ENCODE assay signal across 13 cellular contexts in the genomic region with DNA sequence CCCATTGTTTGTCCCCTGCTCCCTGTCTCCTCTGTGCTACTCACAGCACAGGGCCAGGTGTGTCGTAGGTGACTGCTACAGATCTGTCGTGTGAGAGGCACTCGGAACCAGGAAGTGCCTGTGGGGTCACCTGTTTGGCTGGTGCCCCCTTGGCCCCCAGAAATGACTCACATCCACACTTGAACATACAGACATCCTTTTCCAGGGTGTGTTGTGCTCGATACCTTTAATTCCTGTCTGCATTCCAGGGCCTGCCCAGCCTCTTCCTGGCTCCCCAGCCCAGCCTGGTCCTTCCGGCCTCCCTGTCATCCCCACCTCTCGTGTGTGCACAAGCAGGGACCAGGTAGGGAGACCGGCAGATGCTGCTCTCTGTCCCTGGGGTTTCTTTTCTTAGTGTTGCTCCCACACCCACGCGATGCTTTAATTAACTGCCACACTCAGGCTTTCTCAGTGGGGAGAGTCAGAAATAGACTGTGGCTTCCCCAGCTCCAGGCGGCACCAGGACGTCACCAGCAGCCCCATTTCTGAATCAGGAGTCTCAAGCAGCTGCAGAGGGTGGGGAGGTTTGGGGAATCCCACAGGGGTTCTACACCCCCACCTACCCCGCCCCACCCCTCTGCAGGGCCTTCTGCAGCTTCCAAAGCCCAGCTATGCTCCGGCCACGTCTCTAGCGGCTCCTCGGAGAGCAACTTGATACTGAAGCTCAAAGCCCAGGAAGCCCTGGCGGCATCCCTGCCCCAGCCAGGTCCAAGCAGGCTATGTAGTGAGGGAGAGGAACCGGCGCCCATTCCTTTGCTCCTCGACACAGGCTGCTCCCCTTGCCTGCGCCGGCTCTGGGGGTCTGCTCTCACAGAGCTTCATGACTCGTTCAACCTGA.
DNase-seq lines count a peak whose midpoint lies in the region; ATAC-seq, FAIRE-seq and TF ChIP-seq lines count a peak whose summit lies in the region.
"Had no signal": no experiment of that assay in that cellular context is flagged by ENCODE, and none has a peak within 500 bp of the region (broad histone marks: within the 10 kb centered on the region; RNA-seq: fewer than 3 reads in every experiment).

No MANE protein-coding gene starts in this region.

- no peaks in the 10 kb centered on the region for H3K9me3 ChIP-seq in BLaER1 treated with 17β-estradiol and CSF1 and Interleukin-3, amounts not matched to agents 10 nM and 100 nM (replicated peaks in 1 of 11)
- H3K9me3 ChIP-seq in RWPE2 (ENCODE audit: severe bottlenecking) (no peaks in the 10 kb centered on the region), lower lobe of right lung (no peaks in the 10 kb centered on the region), psoas muscle (no peaks in the 10 kb centered on the region)
- H3K9me3 ChIP-seq: thoracic aorta had no signal

- peaks cover 0 to 100% (median 83%) of the 10 kb centered on the region in 11 experiments; a peak in 16 of 22 replicates for H4K20me1 ChIP-seq in BLaER1 treated with 17β-estradiol and CSF1 and Interleukin-3, amounts not matched to agents 10 nM and 100 nM

- peaks cover 6% of the 10 kb centered on the region for H3K27me3 Mint-ChIP-seq in HFFc6 (ENCODE audit: insufficient read depth)

- H3K27me3 ChIP-seq in BLaER1 treated with 17β-estradiol and CSF1 and Interleukin-3, amounts not matched to agents 10 nM and 100 nM, result no peaks in the 10 kb centered on the region
- H3K27me3 ChIP-seq in RWPE2 (ENCODE audit: insufficient read depth, poor library complexity, severe bottlenecking), result no peaks in the 10 kb centered on the region
- H3K27me3 ChIP-seq in lower lobe of right lung (ENCODE audit: low read depth), result no peaks in the 10 kb centered on the region
- peaks cover 0 to 39% (median 4%) of the 10 kb centered on the region in 3 donors for H3K27me3 ChIP-seq in psoas muscle (ENCODE audit: insufficient read depth in 3 of 3, low read length in 2 of 3)

- H3K9ac ChIP-seq in BLaER1 treated with 17β-estradiol and CSF1 and Interleukin-3, amounts not matched to agents 10 nM and 100 nM, result peak overlapping the region in 2 of 11 experiments; percentile 0 to 30; a peak in 5 of 22 replicates

- no peak overlapping the region for H3K27ac Mint-ChIP-seq in HFFc6
- H3K27ac Mint-ChIP-seq: activated CD4-positive, alpha-beta T cell treated with anti-CD3 and anti-CD28 coated beads for 36 hours had no signal

- DNase-seq in GM12891 (ENCODE audit: insufficient read length, low spot score) (no peak), RWPE2 (ENCODE audit: low spot score) (peak; percentile 97), lower lobe of right lung (peak; percentile 60), NCI-H2171 (lab: John Stamatoyannopoulos, UW) (no peak), HFFc6 (no peak), psoas muscle (no peak)
- DNase-seq: activated CD4-positive, alpha-beta T cell treated with anti-CD3 and anti-CD28 coated beads for 36 hours; activated naive CD4-positive, alpha-beta T cell treated with Interleukin-2 at 50 U/mL for 16 hours; NCI-H1930 had no signal

- H3K4me3 Mint-ChIP-seq in HFFc6, result no peak overlapping the region
- H3K4me3 Mint-ChIP-seq: activated CD4-positive, alpha-beta T cell treated with anti-CD3 and anti-CD28 coated beads for 36 hours had no signal

- peaks cover 36% of the 10 kb centered on the region for H3K9me3 Mint-ChIP-seq in HFFc6

- no peak overlapping the region for H3K4me3 ChIP-seq in BLaER1 treated with 17β-estradiol and CSF1 and Interleukin-3, amounts not matched to agents 10 nM and 100 nM
- H3K4me3 ChIP-seq in RWPE2 (ENCODE audit: severe bottlenecking) (peak overlapping the region; percentile 12), lower lobe of right lung (no peak overlapping the region), psoas muscle (no peak overlapping the region)
- H3K4me3 ChIP-seq: thoracic aorta had no signal

- no peak for FAIRE-seq in GM12891 (lab: Jason Lieb, UNC)

- 35 to 53% (median 53%) methylated on average over 23 of the region's 23 CpGs for WGBS in psoas muscle, 3 donors

- peak; percentile 66 for ATAC-seq in RWPE2 (ENCODE audit: low read depth)
- ATAC-seq in lower lobe of right lung, result peak; percentile 72 to 73
- no peak for ATAC-seq in psoas muscle
- no peak for ATAC-seq in HG03354 (IDR thresholded peaks at IDR 0.05; ENCODE audit: poor library complexity, severe bottlenecking, unreplicated experiment)
- ATAC-seq: activated CD4-positive, alpha-beta T cell treated with anti-CD3 and anti-CD28 coated beads for 36 hours; left colon had no signal

- no peaks in the 10 kb centered on the region for H3K4me1 Mint-ChIP-seq in HFFc6 (ENCODE audit: low read depth)

- TF ChIP-seq CTCF in RWPE2 (IDR thresholded peaks at IDR 0.05; ENCODE audit: poor library complexity, severe bottlenecking), result peak; percentile 10
- no peak for TF ChIP-seq CTCF in lower lobe of right lung (IDR thresholded peaks at IDR 0.05)
- TF ChIP-seq CTCF in HFFc6 (IDR thresholded peaks at IDR 0.05), result no peak
- TF ChIP-seq CTCF in psoas muscle (IDR thresholded peaks at IDR 0.05), result no peak

- H3K4me1 ChIP-seq in BLaER1 treated with 17β-estradiol and CSF1 and Interleukin-3, amounts not matched to agents 10 nM and 100 nM, result peaks cover 31 to 94% (median 83%) of the 10 kb centered on the region in 10 experiments
- H3K4me1 ChIP-seq in RWPE2 (ENCODE audit: insufficient read depth, poor library complexity, severe bottlenecking) (peaks cover 49% of the 10 kb centered on the region), lower lobe of right lung (peaks cover 9% of the 10 kb centered on the region), psoas muscle (no peaks in the 10 kb centered on the region)

- no peak for TF ChIP-seq POLR2A in GM12891 (IDR thresholded peaks at IDR 0.05; ENCODE audit: low read depth, low read length)

- H3K36me3 Mint-ChIP-seq in HFFc6 (ENCODE audit: low read depth), result peaks cover 10% of the 10 kb centered on the region; the same call in 1 of the 2 replicates

- H3K4me2 ChIP-seq in BLaER1 treated with 17β-estradiol and CSF1 and Interleukin-3, amounts not matched to agents 10 nM and 100 nM, result peak overlapping the region; percentile 10 to 75 (median 44); a peak in 18 of 22 replicates

- H3K27ac ChIP-seq in BLaER1 treated with 17β-estradiol and CSF1 and Interleukin-3, amounts not matched to agents 10 nM and 100 nM, result peak overlapping the region in 2 of 11 experiments; percentile 12 to 32; a peak in 1 of 22 replicates
- H3K27ac ChIP-seq in RWPE2 (ENCODE audit: poor library complexity, severe bottlenecking) (peak overlapping the region; percentile 97), lower lobe of right lung (peak overlapping the region; percentile 56), psoas muscle (no peak overlapping the region)
- H3K27ac ChIP-seq: thoracic aorta had no signal

- H3K36me3 ChIP-seq in BLaER1 treated with 17β-estradiol and CSF1 and Interleukin-3, amounts not matched to agents 10 nM and 100 nM, result peaks cover 0 to 90% (median 61%) of the 10 kb centered on the region in 11 experiments; a peak in 16 of 22 replicates
- H3K36me3 ChIP-seq in RWPE2 (ENCODE audit: low read depth), result no peaks in the 10 kb centered on the region
- no peaks in the 10 kb centered on the region for H3K36me3 ChIP-seq in lower lobe of right lung
- H3K36me3 ChIP-seq in psoas muscle (ENCODE audit: insufficient read depth in 1 of 2, low read depth in 1 of 2), result no peaks in the 10 kb centered on the region
- H3K36me3 ChIP-seq: thoracic aorta had no signal

- intact Hi-C loops in lower lobe of right lung (cut with DNase I), result no loop called here
- intact Hi-C loops in psoas muscle (cut with DNase I), result no loop called here

TF ChIP-seq in GM12891, 5 proteins besides CTCF, POLR2A, EP300 and RAD21:
- 0 out of 2 replicates have a peak, but pooled peaks have one; percentile 1 for TF ChIP-seq SPI1 (IDR thresholded peaks at IDR 0.05; ENCODE audit: low read depth, low read length)
- TF ChIP-seq PAX5 (IDR thresholded peaks at IDR 0.05; ENCODE audit: insufficient read depth, low read length, severe bottlenecking), result no peak
- no peak for TF ChIP-seq TAF1 (IDR thresholded peaks at IDR 0.05; ENCODE audit: low read depth, low read length)
- TF ChIP-seq POLR2AphosphoS5 (IDR thresholded peaks at IDR 0.05; ENCODE audit: low read depth, low read length), result no peak
- no peak for TF ChIP-seq POU2F2 (IDR thresholded peaks at IDR 0.05; ENCODE audit: low read depth, low read length)

Comparison
In these comparisons a context has a peak if more than half of its experiments do, and no peak if none do; other contexts are left out.
1. DNase-seq: peak in RWPE2 (single experiment) and lower lobe of right lung (single experiment); none in GM12891 (single experiment), NCI-H2171 (single experiment), HFFc6 (single experiment) and psoas muscle (0 of 2).
2. ATAC-seq: peak in RWPE2 (single experiment) and lower lobe of right lung (2 of 2); none in psoas muscle (0 of 4) and HG03354 (single experiment).